12 cellular contexts compared by ENCODE assay signal in genomic region chr2:46917628-46918027, GRCh38. TPM values are rescaled to one million over a fixed set of nuclear protein-coding genes. Genes with fewer than 3 reads are reported as not detected.
A peak's percentile ranks its signal among the peaks of the same experiment; 100 is the strongest.
DNase-seq lines count a peak whose midpoint lies in the region; ATAC-seq and TF ChIP-seq lines count a peak whose summit lies in the region.
"Had no signal": no experiment of that assay in that cellular context is flagged by ENCODE, and none has a peak within 500 bp of the region (broad histone marks: within the 10 kb centered on the region; RNA-seq: fewer than 3 reads in every experiment).

No MANE protein-coding gene starts in this region.

- H3K4me1 ChIP-seq in gastroesophageal sphincter (peaks cover 3 to 40% (median 19%) of the 10 kb centered on the region in 3 donors), upper lobe of left lung (peaks cover 19 to 29% (median 23%) of the 10 kb centered on the region in 4 donors)

- no peak for TF ChIP-seq CTCF in GM10266 (IDR thresholded peaks at IDR 0.05; ENCODE audit: control insufficient read depth, insufficient read depth, low read depth, missing control alignments)
- TF ChIP-seq CTCF in nephron (IDR thresholded peaks at IDR 0.05; ENCODE audit: unreplicated experiment in 3 of 3), result no peak
- no peak for TF ChIP-seq CTCF in gastroesophageal sphincter (IDR thresholded peaks at IDR 0.05)
- no peak for TF ChIP-seq CTCF in upper lobe of left lung (IDR thresholded peaks at IDR 0.05)

- no peak overlapping the region for H3K27ac Mint-ChIP-seq in activated CD8-positive, alpha-beta T cell treated with anti-CD3 and anti-CD28 coated beads, Interleukin-2, amount 10 ng/mL, durations not matched to agents 7 days and 5 days
- H3K27ac Mint-ChIP-seq in nephron, result peak overlapping the region; percentile 75 to 92 (median 90)

- CTCF ChIA-PET in activated CD8-positive, alpha-beta T cell treated with anti-CD3 and anti-CD28 coated beads, Interleukin-2, amount 10 ng/mL, durations not matched to agents 7 days and 5 days (lab: Charles Lee), result interaction anchor here (1.3 to 5.3 kb wide), 5 partner anchors 8 to 65 kb away, joined by 3 to 48 read pairs (median 8); no protein-coding TSS in a partner anchor

- H3K9me3 Mint-ChIP-seq in activated CD8-positive, alpha-beta T cell treated with anti-CD3 and anti-CD28 coated beads, Interleukin-2, amount 10 ng/mL, durations not matched to agents 7 days and 5 days (ENCODE audit: insufficient read depth), result no peaks in the 10 kb centered on the region
- no peaks in the 10 kb centered on the region for H3K9me3 Mint-ChIP-seq in nephron

- no peaks in the 10 kb centered on the region for H3K27me3 Mint-ChIP-seq in activated CD8-positive, alpha-beta T cell treated with anti-CD3 and anti-CD28 coated beads, Interleukin-2, amount 10 ng/mL, durations not matched to agents 7 days and 5 days (ENCODE audit: low read depth)
- H3K27me3 Mint-ChIP-seq in nephron (ENCODE audit: low read depth), result no peaks in the 10 kb centered on the region

- H3K36me3 ChIP-seq in gastroesophageal sphincter (peaks cover 0 to 2% of the 10 kb centered on the region in 2 donors), upper lobe of left lung (no peaks in the 10 kb centered on the region)
- H3K36me3 ChIP-seq: ovary had no signal

- DNase-seq in GM10266 (ENCODE audit: extremely low spot score) (peak; percentile 32), NCI-H2227 (lab: John Stamatoyannopoulos, UW; ENCODE audit: unreplicated experiment) (no peak), upper lobe of left lung (no peak)
- DNase-seq in activated CD8-positive, alpha-beta T cell treated with anti-CD3 and anti-CD28 coated beads, Interleukin-2, amount 10 ng/mL, durations not matched to agents 7 days and 5 days, result no peak
- DNase-seq: activated gamma-delta T cell, KBM-7, ovary had no signal

- H3K4me3 ChIP-seq in gastroesophageal sphincter (no peak overlapping the region), upper lobe of left lung (no peak overlapping the region)
- H3K4me3 ChIP-seq: coronary artery, ovary had no signal

- H3K9me3 ChIP-seq in gastroesophageal sphincter (no peaks in the 10 kb centered on the region), upper lobe of left lung (no peaks in the 10 kb centered on the region)
- H3K9me3 ChIP-seq: ovary had no signal

- no peaks in the 10 kb centered on the region for H3K27me3 ChIP-seq in gastroesophageal sphincter
- H3K27me3 ChIP-seq in upper lobe of left lung, result no peaks in the 10 kb centered on the region
- H3K27me3 ChIP-seq: ovary had no signal

- peaks cover 63% of the 10 kb centered on the region for H3K4me1 Mint-ChIP-seq in activated CD8-positive, alpha-beta T cell treated with anti-CD3 and anti-CD28 coated beads, Interleukin-2, amount 10 ng/mL, durations not matched to agents 7 days and 5 days (ENCODE audit: low read depth)
- H3K4me1 Mint-ChIP-seq in nephron, result peaks cover 41% of the 10 kb centered on the region

- POLR2A ChIA-PET in activated CD8-positive, alpha-beta T cell treated with anti-CD3 and anti-CD28 coated beads, Interleukin-2, amount 10 ng/mL, durations not matched to agents 7 days and 5 days (lab: Charles Lee), result interaction anchor here (1.1 kb wide), 1 partner anchor 68 kb away, joined by 3 read pairs; no protein-coding TSS in a partner anchor

- peaks cover 18% of the 10 kb centered on the region for H3K36me3 Mint-ChIP-seq in activated CD8-positive, alpha-beta T cell treated with anti-CD3 and anti-CD28 coated beads, Interleukin-2, amount 10 ng/mL, durations not matched to agents 7 days and 5 days (ENCODE audit: low read depth)
- peaks cover 8% of the 10 kb centered on the region for H3K36me3 Mint-ChIP-seq in nephron (ENCODE audit: low read depth)

- no peak for TF ChIP-seq POLR2A in gastroesophageal sphincter (IDR thresholded peaks at IDR 0.05)
- no peak for TF ChIP-seq POLR2A in upper lobe of left lung (IDR thresholded peaks at IDR 0.05)

- TF ChIP-seq EP300 in gastroesophageal sphincter (IDR thresholded peaks at IDR 0.05) (no peak), upper lobe of left lung (IDR thresholded peaks at IDR 0.05) (no peak)

- peak overlapping the region; percentile 85 for H3K4me3 Mint-ChIP-seq in activated CD8-positive, alpha-beta T cell treated with anti-CD3 and anti-CD28 coated beads, Interleukin-2, amount 10 ng/mL, durations not matched to agents 7 days and 5 days
- H3K4me3 Mint-ChIP-seq in nephron, result peak overlapping the region; percentile 94 to 98 (median 97)

- peak; percentile 38 for ATAC-seq in HG03354 (IDR thresholded peaks at IDR 0.05; ENCODE audit: poor library complexity, severe bottlenecking, unreplicated experiment)
- ATAC-seq in activated CD8-positive, alpha-beta T cell treated with anti-CD3 and anti-CD28 coated beads, Interleukin-2, amount 10 ng/mL, durations not matched to agents 7 days and 5 days, result peak; percentile 23
- no peak for ATAC-seq in GM18907 (IDR thresholded peaks at IDR 0.05; ENCODE audit: unreplicated experiment)
- no peak for ATAC-seq in gastroesophageal sphincter
- no peak for ATAC-seq in upper lobe of left lung (ENCODE audit: low FRiP score in 2 of 2)

- H3K27ac ChIP-seq in gastroesophageal sphincter (no peak overlapping the region), upper lobe of left lung (no peak overlapping the region)
- H3K27ac ChIP-seq: coronary artery, ovary had no signal

RNA-seq across cellular contexts. Expression of gene MCFD2, which starts 2.0 kb away (rescaled TPM):
- total RNA-seq in activated CD8-positive, alpha-beta T cell treated with anti-CD3 and anti-CD28 coated beads, Interleukin-2, amount 10 ng/mL, durations not matched to agents 7 days and 5 days, result 10 to 100 TPM; 41.7 to 44.3 TPM
- 10 to 100 TPM; 81.7 to 89.5 (median 85.4) TPM for total RNA-seq in gastroesophageal sphincter
- total RNA-seq in upper lobe of left lung, result 100 to 1,000 TPM in 1 of 6 donors, 10 to 100 TPM in 5; 16.8 to 102 (median 77.5) TPM

RNA-seq across cellular contexts. Expression of gene TTC7A, which starts 23.4 kb away (rescaled TPM):
- total RNA-seq in activated CD8-positive, alpha-beta T cell treated with anti-CD3 and anti-CD28 coated beads, Interleukin-2, amount 10 ng/mL, durations not matched to agents 7 days and 5 days, result 10 to 100 TPM; 59.3 to 61.0 TPM
- total RNA-seq in gastroesophageal sphincter, result 10 to 100 TPM; 21.6 to 29.1 (median 24.4) TPM
- total RNA-seq in upper lobe of left lung, result 100 to 1,000 TPM in 2 of 6 donors, 10 to 100 TPM in 4; 64.0 to 119 (median 80.0) TPM

Comparison
In these comparisons a context has a peak if more than half of its experiments do, and no peak if none do; other contexts are left out.
1. ATAC-seq: peak in HG03354 (single experiment) and activated CD8-positive, alpha-beta T cell treated with anti-CD3 and anti-CD28 coated beads, Interleukin-2, amount 10 ng/mL, durations not matched to agents 7 days and 5 days (single experiment); none in GM18907 (single experiment), gastroesophageal sphincter (single experiment) and upper lobe of left lung (0 of 2).